1 cellular context compared by ENCODE assay signal in the genomic region with DNA sequence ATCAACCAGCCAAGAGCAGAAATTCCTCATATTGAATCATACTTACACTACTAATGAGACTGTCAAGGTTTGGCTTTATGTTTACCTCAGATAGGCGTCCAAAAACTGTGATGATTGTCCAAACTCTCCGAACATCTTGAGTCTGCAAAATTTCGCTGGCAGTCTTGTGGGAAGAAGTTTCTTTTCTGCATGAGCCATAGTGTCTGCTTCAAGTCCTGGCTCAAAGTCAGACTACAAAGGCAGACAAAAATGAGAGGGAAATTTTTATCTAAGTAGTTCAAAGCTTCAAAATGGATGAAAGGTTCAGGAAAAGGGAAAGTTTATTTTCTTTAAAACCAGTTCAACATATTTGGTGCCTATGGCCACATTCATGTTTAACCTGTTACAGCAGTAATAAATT.
TF ChIP-seq lines count a peak whose summit lies in the region.

No MANE protein-coding gene starts in this region.

TF ChIP-seq in K562, 482 proteins besides CTCF, POLR2A, EP300 and RAD21 (continued from another document):
- TF ChIP-seq, protein P1, sequence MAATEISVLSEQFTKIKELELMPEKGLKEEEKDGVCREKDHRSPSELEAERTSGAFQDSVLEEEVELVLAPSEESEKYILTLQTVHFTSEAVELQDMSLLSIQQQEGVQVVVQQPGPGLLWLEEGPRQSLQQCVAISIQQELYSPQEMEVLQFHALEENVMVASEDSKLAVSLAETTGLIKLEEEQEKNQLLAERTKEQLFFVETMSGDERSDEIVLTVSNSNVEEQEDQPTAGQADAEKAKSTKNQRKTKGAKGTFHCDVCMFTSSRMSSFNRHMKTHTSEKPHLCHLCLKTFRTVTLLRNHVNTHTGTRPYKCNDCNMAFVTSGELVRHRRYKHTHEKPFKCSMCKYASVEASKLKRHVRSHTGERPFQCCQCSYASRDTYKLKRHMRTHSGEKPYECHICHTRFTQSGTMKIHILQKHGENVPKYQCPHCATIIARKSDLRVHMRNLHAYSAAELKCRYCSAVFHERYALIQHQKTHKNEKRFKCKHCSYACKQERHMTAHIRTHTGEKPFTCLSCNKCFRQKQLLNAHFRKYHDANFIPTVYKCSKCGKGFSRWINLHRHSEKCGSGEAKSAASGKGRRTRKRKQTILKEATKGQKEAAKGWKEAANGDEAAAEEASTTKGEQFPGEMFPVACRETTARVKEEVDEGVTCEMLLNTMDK (IDR thresholded peaks at IDR 0.05; ENCODE audit: borderline replicate concordance, insufficient read depth, low read depth, low read length, poor library complexity, severe bottlenecking): no peak
- TF ChIP-seq, protein P2, sequence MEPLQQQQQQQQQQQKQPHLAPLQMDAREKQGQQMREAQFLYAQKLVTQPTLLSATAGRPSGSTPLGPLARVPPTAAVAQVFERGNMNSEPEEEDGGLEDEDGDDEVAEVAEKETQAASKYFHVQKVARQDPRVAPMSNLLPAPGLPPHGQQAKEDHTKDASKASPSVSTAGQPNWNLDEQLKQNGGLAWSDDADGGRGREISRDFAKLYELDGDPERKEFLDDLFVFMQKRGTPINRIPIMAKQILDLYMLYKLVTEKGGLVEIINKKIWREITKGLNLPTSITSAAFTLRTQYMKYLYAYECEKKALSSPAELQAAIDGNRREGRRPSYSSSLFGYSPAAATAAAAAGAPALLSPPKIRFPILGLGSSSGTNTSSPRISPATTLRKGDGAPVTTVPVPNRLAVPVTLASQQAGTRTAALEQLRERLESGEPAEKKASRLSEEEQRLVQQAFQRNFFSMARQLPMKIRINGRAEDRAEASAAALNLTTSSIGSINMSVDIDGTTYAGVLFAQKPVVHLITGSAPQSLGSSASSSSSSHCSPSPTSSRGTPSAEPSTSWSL (CRISPR knock-in tag; IDR thresholded peaks at IDR 0.05; ENCODE audit: borderline replicate concordance): no peak
- TF ChIP-seq, protein P3, sequence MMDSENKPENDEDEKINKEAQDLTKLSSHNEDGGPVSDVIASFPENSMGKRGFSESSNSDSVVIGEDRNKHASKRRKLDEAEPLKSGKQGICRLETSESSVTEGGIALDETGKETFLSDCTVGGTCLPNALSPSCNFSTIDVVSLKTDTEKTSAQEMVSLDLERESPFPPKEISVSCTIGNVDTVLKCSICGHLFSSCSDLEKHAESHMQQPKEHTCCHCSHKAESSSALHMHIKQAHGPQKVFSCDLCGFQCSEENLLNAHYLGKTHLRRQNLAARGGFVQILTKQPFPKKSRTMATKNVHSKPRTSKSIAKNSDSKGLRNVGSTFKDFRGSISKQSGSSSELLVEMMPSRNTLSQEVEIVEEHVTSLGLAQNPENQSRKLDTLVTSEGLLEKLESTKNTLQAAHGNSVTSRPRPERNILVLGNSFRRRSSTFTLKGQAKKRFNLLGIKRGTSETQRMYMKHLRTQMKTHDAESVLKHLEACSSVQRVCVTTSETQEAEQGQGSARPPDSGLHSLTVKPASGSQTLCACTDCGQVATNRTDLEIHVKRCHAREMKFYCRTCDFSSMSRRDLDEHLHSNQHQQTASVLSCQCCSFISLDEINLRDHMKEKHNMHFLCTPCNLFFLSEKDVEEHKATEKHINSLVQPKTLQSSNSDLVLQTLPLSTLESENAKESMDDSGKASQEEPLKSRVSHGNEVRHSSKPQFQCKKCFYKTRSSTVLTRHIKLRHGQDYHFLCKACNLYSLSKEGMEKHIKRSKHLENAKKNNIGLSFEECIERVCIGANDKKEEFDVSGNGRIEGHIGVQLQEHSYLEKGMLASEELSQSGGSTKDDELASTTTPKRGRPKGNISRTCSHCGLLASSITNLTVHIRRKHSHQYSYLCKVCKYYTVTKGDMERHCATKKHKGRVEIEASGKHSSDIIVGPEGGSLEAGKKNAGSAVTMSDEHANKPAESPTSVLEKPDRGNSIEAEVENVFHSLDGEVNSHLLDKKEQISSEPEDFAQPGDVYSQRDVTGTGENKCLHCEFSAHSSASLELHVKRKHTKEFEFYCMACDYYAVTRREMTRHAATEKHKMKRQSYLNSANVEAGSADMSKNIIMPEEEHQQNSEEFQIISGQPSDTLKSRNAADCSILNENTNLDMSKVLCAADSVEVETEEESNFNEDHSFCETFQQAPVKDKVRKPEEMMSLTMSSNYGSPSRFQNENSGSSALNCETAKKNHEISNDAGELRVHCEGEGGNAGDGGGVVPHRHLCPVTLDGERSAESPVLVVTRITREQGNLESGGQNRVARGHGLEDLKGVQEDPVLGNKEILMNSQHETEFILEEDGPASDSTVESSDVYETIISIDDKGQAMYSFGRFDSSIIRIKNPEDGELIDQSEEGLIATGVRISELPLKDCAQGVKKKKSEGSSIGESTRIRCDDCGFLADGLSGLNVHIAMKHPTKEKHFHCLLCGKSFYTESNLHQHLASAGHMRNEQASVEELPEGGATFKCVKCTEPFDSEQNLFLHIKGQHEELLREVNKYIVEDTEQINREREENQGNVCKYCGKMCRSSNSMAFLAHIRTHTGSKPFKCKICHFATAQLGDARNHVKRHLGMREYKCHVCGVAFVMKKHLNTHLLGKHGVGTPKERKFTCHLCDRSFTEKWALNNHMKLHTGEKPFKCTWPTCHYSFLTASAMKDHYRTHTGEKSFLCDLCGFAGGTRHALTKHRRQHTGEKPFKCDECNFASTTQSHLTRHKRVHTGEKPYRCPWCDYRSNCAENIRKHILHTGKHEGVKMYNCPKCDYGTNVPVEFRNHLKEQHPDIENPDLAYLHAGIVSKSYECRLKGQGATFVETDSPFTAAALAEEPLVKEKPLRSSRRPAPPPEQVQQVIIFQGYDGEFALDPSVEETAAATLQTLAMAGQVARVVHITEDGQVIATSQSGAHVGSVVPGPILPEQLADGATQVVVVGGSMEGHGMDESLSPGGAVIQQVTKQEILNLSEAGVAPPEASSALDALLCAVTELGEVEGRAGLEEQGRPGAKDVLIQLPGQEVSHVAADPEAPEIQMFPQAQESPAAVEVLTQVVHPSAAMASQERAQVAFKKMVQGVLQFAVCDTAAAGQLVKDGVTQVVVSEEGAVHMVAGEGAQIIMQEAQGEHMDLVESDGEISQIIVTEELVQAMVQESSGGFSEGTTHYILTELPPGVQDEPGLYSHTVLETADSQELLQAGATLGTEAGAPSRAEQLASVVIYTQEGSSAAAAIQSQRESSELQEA (IDR thresholded peaks at IDR 0.05; ENCODE audit: low read depth): no peak
- no peak for TF ChIP-seq GABPB2 (CRISPR knock-in tag; conservative IDR thresholded peaks at IDR 0.05)
- TF ChIP-seq TOE1 (IDR thresholded peaks at IDR 0.05; ENCODE audit: borderline replicate concordance): no peak
- no peak for TF ChIP-seq TOE1 (CRISPR knock-in tag; IDR thresholded peaks at IDR 0.05; ENCODE audit: borderline replicate concordance, low read depth)
- TF ChIP-seq ZNF140 (CRISPR knock-in tag; IDR thresholded peaks at IDR 0.05): no peak
- TF ChIP-seq HNRNPK (IDR thresholded peaks at IDR 0.05; ENCODE audit: low read depth, low read length, poor library complexity, severe bottlenecking): no peak
- TF ChIP-seq CBX2 (IDR thresholded peaks at IDR 0.05; ENCODE audit: insufficient read depth, low read length, poor library complexity, severe bottlenecking): no peak
- TF ChIP-seq ZNF551 (CRISPR knock-in tag; IDR thresholded peaks at IDR 0.05): no peak
- TF ChIP-seq ZNF75A (CRISPR knock-in tag; IDR thresholded peaks at IDR 0.05): no peak
- TF ChIP-seq, protein P4, sequence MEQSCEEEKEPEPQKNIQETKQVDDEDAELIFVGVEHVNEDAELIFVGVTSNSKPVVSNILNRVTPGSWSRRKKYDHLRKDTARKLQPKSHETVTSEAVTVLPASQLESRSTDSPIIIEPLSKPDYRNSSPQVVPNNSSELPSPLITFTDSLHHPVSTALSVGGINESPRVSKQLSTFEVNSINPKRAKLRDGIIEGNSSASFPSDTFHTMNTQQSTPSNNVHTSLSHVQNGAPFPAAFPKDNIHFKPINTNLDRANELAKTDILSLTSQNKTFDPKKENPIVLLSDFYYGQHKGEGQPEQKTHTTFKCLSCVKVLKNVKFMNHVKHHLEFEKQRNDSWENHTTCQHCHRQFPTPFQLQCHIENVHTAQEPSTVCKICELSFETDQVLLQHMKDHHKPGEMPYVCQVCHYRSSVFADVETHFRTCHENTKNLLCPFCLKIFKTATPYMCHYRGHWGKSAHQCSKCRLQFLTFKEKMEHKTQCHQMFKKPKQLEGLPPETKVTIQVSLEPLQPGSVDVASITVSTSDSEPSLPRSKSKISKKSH (CRISPR knock-in tag; IDR thresholded peaks at IDR 0.05): no peak
- no peak for TF ChIP-seq ZNF79 (CRISPR knock-in tag; IDR thresholded peaks at IDR 0.05; ENCODE audit: low read depth)
- TF ChIP-seq CBX3 (IDR thresholded peaks at IDR 0.05; ENCODE audit: borderline replicate concordance in 1 of 2, low read length in 2 of 2): no peak
- TF ChIP-seq GTF2A2 (tag; IDR thresholded peaks at IDR 0.05): no peak
- TF ChIP-seq XRCC3 (IDR thresholded peaks at IDR 0.05): no peak
- no peak for TF ChIP-seq BCOR (IDR thresholded peaks at IDR 0.05)
- no peak for TF ChIP-seq MTA3 (IDR thresholded peaks at IDR 0.05; ENCODE audit: borderline replicate concordance)
